In the genomic region with DNA sequence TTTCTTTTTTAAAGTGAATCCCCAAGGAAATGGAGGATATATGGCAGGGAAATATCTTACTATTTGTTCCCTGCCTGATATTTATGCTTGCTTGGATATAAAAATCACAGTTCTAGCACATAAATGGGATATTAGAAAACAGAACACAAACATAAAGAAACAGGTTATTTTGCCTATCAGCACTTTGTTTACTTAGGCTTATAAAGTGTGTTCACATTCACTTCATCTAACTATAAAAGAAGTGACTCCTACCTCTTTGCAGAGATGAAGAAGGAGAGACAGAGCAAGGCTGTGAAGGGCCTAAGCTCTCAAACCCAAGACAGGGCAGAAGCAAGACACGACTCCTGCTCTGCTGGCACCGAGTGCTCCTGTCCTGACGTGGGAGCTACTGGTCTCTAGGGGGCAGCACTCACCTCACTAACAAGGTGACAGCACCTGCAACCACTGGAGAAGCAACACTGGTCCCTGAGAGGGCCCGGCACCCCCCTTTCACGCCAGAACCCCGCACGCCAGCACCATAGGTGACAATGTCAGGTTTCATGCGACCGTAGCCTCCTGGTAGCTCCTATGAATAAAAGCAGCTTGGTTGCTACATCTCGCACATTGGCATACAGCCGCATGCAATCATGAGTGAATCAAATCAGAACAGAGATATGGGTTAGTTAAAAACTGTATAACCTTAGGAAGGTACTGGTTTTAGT, we compare ENCODE assay signal across 9 cellular contexts. TPM values are rescaled to one million over a fixed set of nuclear protein-coding genes. Genes with fewer than 3 reads are reported as not detected.
A peak's percentile ranks its signal among the peaks of the same experiment; 100 is the strongest.
DNase-seq lines count a peak whose midpoint lies in the region; ATAC-seq and TF ChIP-seq lines count a peak whose summit lies in the region.
"Had no signal": no experiment of that assay in that cellular context is flagged by ENCODE, and none has a peak within 500 bp of the region (broad histone marks: within the 10 kb centered on the region; RNA-seq: fewer than 3 reads in every experiment).

No MANE protein-coding gene starts in this region.

- in situ Hi-C loops in transverse colon (cut with MboI; ENCODE audit: low pct_ligation_motif_present in 1 of 4, low pct_unique_long_range_greater_than_20kb in 1 of 4, low sequenced_read_pairs in 3 of 4), result loop anchor here in 3 of 4 donors (10.0 to 25.0 kb wide), 2 partner anchors 90 to 403 kb away; no protein-coding TSS in a partner anchor

- H3K27me3 ChIP-seq in OCI-LY3 (ENCODE audit: low read depth, low read length) (peaks cover 20% of the 10 kb centered on the region), fibroblast of lung (ENCODE audit: control insufficient read depth, insufficient read depth, low read length) (no peaks in the 10 kb centered on the region), transverse colon (no peaks in the 10 kb centered on the region)

- DNase-seq in GM12864 (ENCODE audit: low read depth), result peak; percentile 60
- peak; percentile 40 for DNase-seq in activated T-cell treated with anti-CD3 and anti-CD28 coated beads for 48 hours (ENCODE audit: low read depth)
- peak; percentile 55 to 68 for DNase-seq in fibroblast of lung (ENCODE audit: low read depth in 2 of 2)
- DNase-seq in non-pigmented ciliary epithelial cell (ENCODE audit: low read depth), result peak; percentile 18
- peak; percentile 74 for DNase-seq in transverse colon
- DNase-seq in amniotic stem cell (lab: John Stamatoyannopoulos, UW), result no peak

- peak overlapping the region; percentile 24; the same call in 1 of the 2 replicates for H3K4me2 ChIP-seq in OCI-LY3 (ENCODE audit: low read length)
- no peak overlapping the region for H3K4me2 ChIP-seq in fibroblast of lung (ENCODE audit: extremely low read depth, insufficient read depth, low read length)

- no peak for TF ChIP-seq POLR2A in transverse colon (IDR thresholded peaks at IDR 0.05)

- no peak for TF ChIP-seq EP300 in transverse colon (IDR thresholded peaks at IDR 0.05; ENCODE audit: low read depth)

- H3K36me3 ChIP-seq in OCI-LY3 (replicated peaks; ENCODE audit: low read depth, low read length) (peaks cover 64% of the 10 kb centered on the region), fibroblast of lung (ENCODE audit: control insufficient read depth, insufficient read depth, low read length) (peaks cover 20% of the 10 kb centered on the region), transverse colon (peaks cover 0 to 41% (median 14%) of the 10 kb centered on the region in 4 donors)

- H4K20me1 ChIP-seq in OCI-LY3 (ENCODE audit: insufficient read depth, low read length), result peaks cover 83% of the 10 kb centered on the region
- H4K20me1 ChIP-seq in fibroblast of lung (ENCODE audit: control insufficient read depth, extremely low read depth, insufficient read depth, low read length), result no peaks in the 10 kb centered on the region

- intact Hi-C loops in transverse colon (cut with DNase I; ENCODE audit: low total_unique reads), result no loop called here

- no peaks in the 10 kb centered on the region for H3K79me2 ChIP-seq in OCI-LY3 (ENCODE audit: low read length)
- no peaks in the 10 kb centered on the region for H3K79me2 ChIP-seq in fibroblast of lung (ENCODE audit: control insufficient read depth, insufficient read depth, low read length)

- no peaks in the 10 kb centered on the region for H3K9me3 ChIP-seq in OCI-LY3 (ENCODE audit: insufficient read depth, low read length)
- no peaks in the 10 kb centered on the region for H3K9me3 ChIP-seq in fibroblast of lung (ENCODE audit: control insufficient read depth, insufficient read depth, low read depth, low read length)
- H3K9me3 ChIP-seq in transverse colon, result no peaks in the 10 kb centered on the region

- 32 to 42% methylated on average over 6 to 11 of the region's 11 CpGs for WGBS in transverse colon (ENCODE audit: low coverage in 1 of 2), 2 donors

- peak; percentile 41 for ATAC-seq in HG03354 (IDR thresholded peaks at IDR 0.05; ENCODE audit: poor library complexity, severe bottlenecking, unreplicated experiment)

- H2AFZ ChIP-seq in OCI-LY3 (ENCODE audit: low read depth, low read length) (no peak overlapping the region), fibroblast of lung (ENCODE audit: low read length) (no peak overlapping the region)

- H3K27ac ChIP-seq in OCI-LY3 (ENCODE audit: low read length) (no peak overlapping the region), fibroblast of lung (ENCODE audit: insufficient read depth, low read length) (no peak overlapping the region), transverse colon (no peak overlapping the region)

- H3K4me1 ChIP-seq in OCI-LY3 (ENCODE audit: low read length), result peaks cover 49% of the 10 kb centered on the region
- no peaks in the 10 kb centered on the region for H3K4me1 ChIP-seq in fibroblast of lung (ENCODE audit: control insufficient read depth, extremely low read depth, insufficient read depth, low read length)
- peaks cover 0 to 3% (median 0%) of the 10 kb centered on the region in 4 donors for H3K4me1 ChIP-seq in transverse colon

- H3K9ac ChIP-seq in OCI-LY3 (ENCODE audit: low read length), result no peak overlapping the region
- H3K9ac ChIP-seq in fibroblast of lung (ENCODE audit: insufficient read depth, low read length), result no peak overlapping the region

- no peak overlapping the region for H3K4me3 ChIP-seq in GM12864 (ENCODE audit: low read depth, low read length)
- no peak overlapping the region for H3K4me3 ChIP-seq in OCI-LY3 (ENCODE audit: low read length)
- H3K4me3 ChIP-seq in fibroblast of lung (replicated peaks in 1 of 4; ENCODE audit: control extremely low read depth in 1 of 4, insufficient read depth in 1 of 4, low read depth in 3 of 4, low read length in 4 of 4), result no peak overlapping the region
- no peak overlapping the region for H3K4me3 ChIP-seq in transverse colon

- TF ChIP-seq CTCF in GM12864 (IDR thresholded peaks at IDR 0.05; ENCODE audit: low read depth, low read length, missing control alignments), result peak; percentile 93
- TF ChIP-seq CTCF in OCI-LY3 (IDR thresholded peaks at IDR 0.05; ENCODE audit: low read depth, low read length), result peak; percentile 88
- TF ChIP-seq CTCF in fibroblast of lung (conservative IDR thresholded peaks at IDR 0.05 in 1 of 2, IDR thresholded peaks at IDR 0.05 in 1 of 2; ENCODE audit: low read depth in 1 of 2, low read length in 2 of 2), result peak; percentile 62 to 82
- peak; percentile 58 to 70 (median 65) for TF ChIP-seq CTCF in transverse colon (IDR thresholded peaks at IDR 0.05)

RNA-seq across cellular contexts. Expression of a gene that starts 32.0 kb away (rescaled TPM):
- total RNA-seq in fibroblast of lung, result 96.0 and 109 TPM in 2 replicates
- polyA plus RNA-seq in fibroblast of lung, result 65.9 and 80.3 TPM in 2 replicates
- 62.3 and 82.6 TPM in 2 replicates for polyA plus RNA-seq in fibroblast of lung (2012)
- 96.5 and 98.7 TPM in 2 replicates for polyA minus RNA-seq in fibroblast of lung (ENCODE audit: low replicate concordance)
- 100 to 1,000 TPM in 2 of 4 donors, 10 to 100 TPM in 2; 53.7 to 110 (median 97.0) TPM for total RNA-seq in transverse colon

RNA-seq across cellular contexts. Expression of a gene that starts 42.1 kb away (rescaled TPM):
- total RNA-seq in fibroblast of lung (not detected in 2 replicates), transverse colon (not detected)
- not detected in 2 replicates for polyA plus RNA-seq in fibroblast of lung
- polyA plus RNA-seq in fibroblast of lung (2012), result not detected in 2 replicates
- not detected in 2 replicates for polyA minus RNA-seq in fibroblast of lung (ENCODE audit: low replicate concordance)
- total RNA-seq: glomerular endothelial cell had no signal
